ENCODE assay signal across 17 cellular contexts in the genomic region with DNA sequence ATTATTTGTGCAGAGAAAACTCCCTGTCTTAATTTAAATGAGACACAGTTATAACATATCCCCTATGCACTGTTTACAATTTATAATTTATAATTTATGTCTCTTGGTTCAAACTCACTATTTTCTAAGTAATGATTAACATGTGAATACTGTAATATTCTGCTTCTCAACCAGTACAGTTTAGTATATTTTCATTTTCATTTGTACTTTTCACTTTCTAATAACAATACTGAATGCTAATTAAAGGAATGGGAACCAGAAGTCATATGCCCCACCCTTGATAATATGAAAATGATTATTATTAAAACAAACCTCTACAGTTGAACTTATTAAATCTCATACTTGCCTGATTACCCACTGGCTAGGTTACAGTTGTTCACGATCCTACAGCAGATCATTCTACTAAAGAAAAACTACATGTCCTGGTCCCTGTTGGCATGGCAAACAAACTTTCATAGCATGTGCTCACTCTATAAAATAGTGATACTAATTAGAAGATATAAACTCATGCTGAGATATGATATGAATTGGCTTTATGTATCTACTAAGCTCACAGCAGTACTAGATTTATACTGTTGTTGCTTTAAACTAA.
DNase-seq lines count a peak whose midpoint lies in the region; ATAC-seq, FAIRE-seq and TF ChIP-seq lines count a peak whose summit lies in the region.
"Had no signal": no experiment of that assay in that cellular context is flagged by ENCODE, and none has a peak within 500 bp of the region (broad histone marks: within the 10 kb centered on the region; RNA-seq: fewer than 3 reads in every experiment).

No MANE protein-coding gene starts in this region.

- FAIRE-seq in GM12891 (lab: Jason Lieb, UNC) = no peak
- FAIRE-seq: endothelial cell of umbilical vein had no signal

- no peaks in the 10 kb centered on the region for H3K9me2 ChIP-seq in hepatocyte (replicated peaks; ENCODE audit: insufficient read depth)

- DNase-seq in GM12891 (ENCODE audit: insufficient read length, low spot score) (no peak), NCI-H2227 treated with DMSO at 0.1 percent for 48 hours (lab: John Stamatoyannopoulos, UW) (no peak), hepatocyte (ENCODE audit: low spot score) (no peak)
- no peak for DNase-seq in activated naive CD4-positive, alpha-beta T cell treated with Interleukin-2 at 50 U/mL for 16 hours
- DNase-seq: activated CD4-positive, alpha-beta T cell treated with anti-CD3 and anti-CD28 coated beads, Interleukin-2, amount 10 ng/mL, durations not matched to agents 24 days and 14 days; H7; heart right ventricle; NCI-H187; stimulated activated CD4-positive, alpha-beta T cell treated with anti-CD3 and anti-CD28 coated beads, Interleukin-15, amount 100 ng/mL, for 24 hours; T-cell had no signal

- no peak overlapping the region for H3K4me2 ChIP-seq in hepatocyte

- no peaks in the 10 kb centered on the region for H4K20me1 ChIP-seq in hepatocyte (ENCODE audit: insufficient read depth, poor library complexity, severe bottlenecking)

- no peaks in the 10 kb centered on the region for H3K27me3 ChIP-seq in hepatocyte
- H3K27me3 ChIP-seq: heart right ventricle, neutrophil had no signal

- no peak overlapping the region for H3K4me3 ChIP-seq in hepatocyte
- H3K4me3 ChIP-seq: heart right ventricle, lung had no signal

- no peaks in the 10 kb centered on the region for H3K79me2 ChIP-seq in hepatocyte

- peak; percentile 34 for ATAC-seq in GM19397 (IDR thresholded peaks at IDR 0.05; ENCODE audit: unreplicated experiment)
- peak; percentile 49 for ATAC-seq in HG02678 (IDR thresholded peaks at IDR 0.05; ENCODE audit: unreplicated experiment)
- peak; percentile 45 for ATAC-seq in HG03439 (IDR thresholded peaks at IDR 0.05; ENCODE audit: unreplicated experiment)
- ATAC-seq: T-cell had no signal

- H3K27ac ChIP-seq in 22Rv1 (peak overlapping the region; percentile 70), hepatocyte (no peak overlapping the region)
- H3K27ac ChIP-seq: heart right ventricle, neutrophil had no signal

- TF ChIP-seq POLR2A in GM12891 (IDR thresholded peaks at IDR 0.05; ENCODE audit: low read depth, low read length) = no peak

- 95% methylated on average over 1 of the region's 1 CpG for WGBS in hepatocyte (ENCODE audit: low lambda C conversion rate, missing lambda C conversion rate)

- H3K36me3 ChIP-seq in hepatocyte (replicated peaks; ENCODE audit: insufficient read depth, low read depth) = no peaks in the 10 kb centered on the region
- H3K36me3 ChIP-seq: heart right ventricle, neutrophil had no signal

- no peaks in the 10 kb centered on the region for H3K9me3 ChIP-seq in hepatocyte (ENCODE audit: low read depth)
- H3K9me3 ChIP-seq: neutrophil had no signal

- no peak for TF ChIP-seq CTCF in 22Rv1 (IDR thresholded peaks at IDR 0.05)
- TF ChIP-seq CTCF in hepatocyte (IDR thresholded peaks at IDR 0.05; ENCODE audit: poor library complexity) = no peak

- H3K4me1 ChIP-seq in hepatocyte (ENCODE audit: insufficient read depth) = peaks cover 7% of the 10 kb centered on the region

- H2AFZ ChIP-seq in hepatocyte = no peak overlapping the region

TF ChIP-seq in GM12891, 5 proteins besides CTCF, POLR2A, EP300 and RAD21:
- TF ChIP-seq POU2F2 (IDR thresholded peaks at IDR 0.05; ENCODE audit: low read depth, low read length) = no peak
- no peak for TF ChIP-seq SPI1 (IDR thresholded peaks at IDR 0.05; ENCODE audit: low read depth, low read length)
